Comparison of ENCODE assay signal across 9 cellular contexts in the genomic region with DNA sequence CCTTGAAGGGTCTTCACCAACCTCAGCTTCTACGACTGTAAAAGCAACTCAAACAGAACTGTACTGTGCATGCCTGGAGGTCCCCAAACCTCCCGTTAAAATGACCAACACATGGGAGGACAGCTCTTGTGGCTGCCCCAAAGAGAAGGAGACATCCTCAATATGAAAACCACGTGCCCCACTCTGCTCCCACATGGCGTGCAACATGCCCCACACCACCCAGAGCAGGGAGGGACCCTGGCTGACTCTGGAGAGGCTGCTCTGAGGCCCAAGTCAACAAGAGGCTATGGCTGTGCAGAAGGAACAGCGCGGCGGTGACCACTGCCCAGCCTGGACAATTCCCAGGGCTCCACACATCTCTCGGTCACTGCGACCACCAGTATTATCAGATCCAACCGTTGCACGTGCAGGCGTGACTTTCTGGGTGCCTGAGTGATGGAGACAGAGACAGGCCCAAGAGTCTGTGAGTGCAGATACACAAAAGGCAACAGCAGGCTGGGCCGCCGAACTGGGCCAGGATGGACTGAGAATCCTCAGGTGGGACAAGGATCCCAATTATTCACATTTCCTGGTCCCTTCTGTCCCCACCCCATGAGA. TPM values are rescaled to one million over a fixed set of nuclear protein-coding genes. Genes with fewer than 3 reads are reported as not detected.
DNase-seq lines count a peak whose midpoint lies in the region; ATAC-seq and TF ChIP-seq lines count a peak whose summit lies in the region.
"Had no signal": no experiment of that assay in that cellular context is flagged by ENCODE, and none has a peak within 500 bp of the region (broad histone marks: within the 10 kb centered on the region; RNA-seq: fewer than 3 reads in every experiment).

No MANE protein-coding gene starts in this region.

- peak overlapping the region in 1 of 2 donors; percentile 80 for H3K9ac ChIP-seq in mucosa of rectum (ENCODE audit: low read depth in 1 of 2, low read length in 2 of 2)

- no peak for ATAC-seq in GM19463 (IDR thresholded peaks at IDR 0.05; ENCODE audit: unreplicated experiment)
- ATAC-seq in GM21526 (IDR thresholded peaks at IDR 0.05; ENCODE audit: low FRiP score, unreplicated experiment) = no peak
- ATAC-seq in GM18867 (IDR thresholded peaks at IDR 0.05; ENCODE audit: unreplicated experiment) = no peak
- ATAC-seq in GM21723 (IDR thresholded peaks at IDR 0.05; ENCODE audit: unreplicated experiment) = no peak

- POLR2A ChIA-PET in A673 (lab: Charles Lee; ENCODE audit: low non-redundant PET) (no interaction called here), HEK293 (lab: Yijun Ruan, JAX) (interaction anchor here (0.6 kb wide), 1 partner anchor 178 kb away, joined by 4 read pairs; no protein-coding TSS in a partner anchor)

- H3K27me3 ChIP-seq in A673 (replicated peaks; ENCODE audit: insufficient read depth, low read depth, low read length, poor library complexity) (no peaks in the 10 kb centered on the region), ascending aorta (no peaks in the 10 kb centered on the region), mucosa of rectum (ENCODE audit: control insufficient read depth in 2 of 2, insufficient read depth in 2 of 2, low read length in 2 of 2) (no peaks in the 10 kb centered on the region)

- no peaks in the 10 kb centered on the region for H3K9me3 ChIP-seq in A673 (ENCODE audit: low read depth, low read length, poor library complexity, severe bottlenecking)
- no peaks in the 10 kb centered on the region for H3K9me3 ChIP-seq in HEK293 (ENCODE audit: control insufficient read depth, insufficient read depth, low read depth, low read length)
- no peaks in the 10 kb centered on the region for H3K9me3 ChIP-seq in ascending aorta
- H3K9me3 ChIP-seq in mucosa of rectum (ENCODE audit: control insufficient read depth in 2 of 2, low read length in 2 of 2) = no peaks in the 10 kb centered on the region

- H3K27ac ChIP-seq in A673 (ENCODE audit: low read depth, low read length, poor library complexity, severe bottlenecking) (no peak overlapping the region), HEK293 (ENCODE audit: extremely low read depth, low read depth, low read length) (peak overlapping the region; percentile 87; the same call in 1 of the 2 replicates), ascending aorta (peak overlapping the region; percentile 89 to 90), mucosa of rectum (ENCODE audit: low read depth in 2 of 2, low read length in 2 of 2) (peak overlapping the region in 1 of 2 donors; percentile 12)

- TF ChIP-seq CTCF in A673 (conservative IDR thresholded peaks at IDR 0.05; ENCODE audit: low read depth, low read length) (no peak), HEK293 (tag by site-specific recombination; IDR thresholded peaks at IDR 0.05) (no peak), ascending aorta (IDR thresholded peaks at IDR 0.05) (no peak)

- peaks cover 15% of the 10 kb centered on the region for H3K36me3 ChIP-seq in A673 (ENCODE audit: insufficient read depth, low read length, poor library complexity, severe bottlenecking)
- H3K36me3 ChIP-seq in HEK293 (ENCODE audit: control insufficient read depth in 2 of 2, insufficient read depth in 1 of 2, low read length in 2 of 2) = peaks cover 4 to 41% of the 10 kb centered on the region in 2 experiments
- peaks cover 0 to 4% of the 10 kb centered on the region in 2 donors for H3K36me3 ChIP-seq in ascending aorta
- no peaks in the 10 kb centered on the region for H3K36me3 ChIP-seq in mucosa of rectum (ENCODE audit: control insufficient read depth in 2 of 2, insufficient read depth in 2 of 2, low read length in 2 of 2)

- DNase-seq in A673 (ENCODE audit: low spot score) (no peak), ascending aorta (ENCODE audit: low spot score in 2 of 2) (no peak)
- DNase-seq: NCI-H2107 had no signal

- BruUV-seq in A673 (replicated peaks; lab: Mats Ljungman, UMichigan) = no TSS peak

- intact Hi-C loops in A673 (cut with micrococcal nuclease; ENCODE audit: unreplicated experiment) (loop anchor here (5.0 kb wide), 1 partner anchor 202 kb away; no protein-coding TSS in a partner anchor), ascending aorta (cut with DNase I) (loop anchor here (1.0 to 10.0 kb wide), 3 partner anchors 14 to 200 kb away; a partner anchor contains a TSS)

- H3K4me3 ChIP-seq in A673 (ENCODE audit: low read depth, low read length, poor library complexity, severe bottlenecking) = peak overlapping the region; percentile 72
- peak overlapping the region; percentile 57 for H3K4me3 ChIP-seq in HEK293 (ENCODE audit: low read depth, low read length)
- H3K4me3 ChIP-seq in ascending aorta = peak overlapping the region; percentile 62 to 81
- peak overlapping the region; percentile 74 to 76 for H3K4me3 ChIP-seq in mucosa of rectum (ENCODE audit: low read length in 2 of 2)

- H3K4me1 ChIP-seq in A673 (ENCODE audit: insufficient read depth, low read length, poor library complexity, severe bottlenecking) = peaks cover 18% of the 10 kb centered on the region
- peaks cover 5% of the 10 kb centered on the region for H3K4me1 ChIP-seq in HEK293 (ENCODE audit: control insufficient read depth, insufficient read depth, low read length)
- H3K4me1 ChIP-seq in ascending aorta = peaks cover 13 to 36% of the 10 kb centered on the region in 2 donors
- peaks cover 28 to 34% of the 10 kb centered on the region in 2 donors for H3K4me1 ChIP-seq in mucosa of rectum (ENCODE audit: control insufficient read depth in 2 of 2, insufficient read depth in 2 of 2, low read length in 2 of 2)

- CTCF ChIA-PET in A673 (lab: Charles Lee) (no interaction called here), HEK293 (lab: Yijun Ruan, JAX) (interaction anchor here (1.2 kb wide), 1 partner anchor 63 kb away, joined by 3 read pairs; no protein-coding TSS in a partner anchor)

TF ChIP-seq in HEK293, 187 proteins besides CTCF, POLR2A, EP300 and RAD21:
- no peak for TF ChIP-seq ZNF19 (tag by site-specific recombination; IDR thresholded peaks at IDR 0.05; ENCODE audit: low read depth)
- no peak for TF ChIP-seq ZNF404 (tag by site-specific recombination; IDR thresholded peaks at IDR 0.05)
- TF ChIP-seq ZNF426 (tag by site-specific recombination; IDR thresholded peaks at IDR 0.05) = no peak
- TF ChIP-seq, protein P1, sequence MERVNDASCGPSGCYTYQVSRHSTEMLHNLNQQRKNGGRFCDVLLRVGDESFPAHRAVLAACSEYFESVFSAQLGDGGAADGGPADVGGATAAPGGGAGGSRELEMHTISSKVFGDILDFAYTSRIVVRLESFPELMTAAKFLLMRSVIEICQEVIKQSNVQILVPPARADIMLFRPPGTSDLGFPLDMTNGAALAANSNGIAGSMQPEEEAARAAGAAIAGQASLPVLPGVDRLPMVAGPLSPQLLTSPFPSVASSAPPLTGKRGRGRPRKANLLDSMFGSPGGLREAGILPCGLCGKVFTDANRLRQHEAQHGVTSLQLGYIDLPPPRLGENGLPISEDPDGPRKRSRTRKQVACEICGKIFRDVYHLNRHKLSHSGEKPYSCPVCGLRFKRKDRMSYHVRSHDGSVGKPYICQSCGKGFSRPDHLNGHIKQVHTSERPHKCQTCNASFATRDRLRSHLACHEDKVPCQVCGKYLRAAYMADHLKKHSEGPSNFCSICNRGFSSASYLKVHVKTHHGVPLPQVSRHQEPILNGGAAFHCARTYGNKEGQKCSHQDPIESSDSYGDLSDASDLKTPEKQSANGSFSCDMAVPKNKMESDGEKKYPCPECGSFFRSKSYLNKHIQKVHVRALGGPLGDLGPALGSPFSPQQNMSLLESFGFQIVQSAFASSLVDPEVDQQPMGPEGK (tag by site-specific recombination; IDR thresholded peaks at IDR 0.05) = no peak
- TF ChIP-seq ZSCAN23 (tag by site-specific recombination; IDR thresholded peaks at IDR 0.05) = no peak
- no peak for TF ChIP-seq ZNF768 (tag by site-specific recombination; IDR thresholded peaks at IDR 0.05)
- TF ChIP-seq ZSCAN30 (tag by site-specific recombination; IDR thresholded peaks at IDR 0.05) = no peak
- no peak for TF ChIP-seq ZNF664 (tag by site-specific recombination; IDR thresholded peaks at IDR 0.05)
- TF ChIP-seq ZNF132 (tag by site-specific recombination; IDR thresholded peaks at IDR 0.05; ENCODE audit: borderline replicate concordance) = no peak
- TF ChIP-seq ZNF501 (tag by site-specific recombination; IDR thresholded peaks at IDR 0.05) = no peak
- TF ChIP-seq, protein P2, sequence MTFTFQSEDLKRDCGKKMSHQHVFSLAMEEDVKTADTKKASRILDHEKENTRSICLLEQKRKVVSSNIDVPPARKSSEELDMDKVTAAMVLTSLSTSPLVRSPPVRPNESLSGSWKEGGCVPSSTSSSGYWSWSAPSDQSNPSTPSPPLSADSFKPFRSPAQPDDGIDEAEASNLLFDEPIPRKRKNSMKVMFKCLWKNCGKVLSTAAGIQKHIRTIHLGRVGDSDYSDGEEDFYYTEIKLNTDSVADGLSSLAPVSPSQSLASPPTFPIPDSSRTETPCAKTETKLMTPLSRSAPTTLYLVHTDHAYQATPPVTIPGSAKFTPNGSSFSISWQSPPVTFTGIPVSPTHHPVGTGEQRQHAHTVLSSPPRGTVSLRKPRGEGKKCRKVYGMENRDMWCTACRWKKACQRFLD (tag by site-specific recombination; IDR thresholded peaks at IDR 0.05) = no peak
TF ChIP-seq in HEK293: peak in this region for 0.

RNA-seq across cellular contexts. Expression of a gene that starts 1.4 kb away (rescaled TPM):
- total RNA-seq in A673 (2021) (13.4 and 15.5 TPM in 2 replicates), ascending aorta (0.32 TPM)

RNA-seq across cellular contexts. Expression of a gene that starts 32.2 kb away (rescaled TPM):
- total RNA-seq in A673 (2021) (47.6 and 60.2 TPM in 2 replicates), ascending aorta (48.6 TPM)

Comparison
In these comparisons a context has a peak if more than half of its experiments do, and no peak if none do; other contexts are left out.
1. RNA of a gene that starts 1.4 kb away (total RNA-seq): 13.4 to 15.5 TPM in A673; 0.32 TPM in ascending aorta (single experiment); every median in the first group is over 10 times any median in the second.
2. Peak in every context shown above with its lines, with median percentiles within 50 percentile points of each other: H3K4me3 ChIP-seq.